ENCODE assay signal across 8 cellular contexts in genomic region chr6:118708736-118709135, GRCh38. TPM values are rescaled to one million over a fixed set of nuclear protein-coding genes. Genes with fewer than 3 reads are reported as not detected.
DNase-seq lines count a peak whose midpoint lies in the region; ATAC-seq, FAIRE-seq and TF ChIP-seq lines count a peak whose summit lies in the region.

No MANE protein-coding gene starts in this region.

- H3K27me3 Mint-ChIP-seq in MCF 10A (ENCODE audit: insufficient read depth, unreplicated experiment), result no peaks in the 10 kb centered on the region
- H3K27me3 Mint-ChIP-seq in naive thymus-derived CD4-positive, alpha-beta T cell, result no peaks in the 10 kb centered on the region

- peak overlapping the region; percentile 93 for H3K27ac Mint-ChIP-seq in MCF 10A (ENCODE audit: low read depth, unreplicated experiment)
- H3K27ac Mint-ChIP-seq in naive thymus-derived CD4-positive, alpha-beta T cell, result peak overlapping the region; percentile 94 to 99 (median 97)

- no peaks in the 10 kb centered on the region for H3K27me3 ChIP-seq in naive thymus-derived CD4-positive, alpha-beta T cell (ENCODE audit: control insufficient read depth in 2 of 2, insufficient read depth in 2 of 2, low read length in 2 of 2)

- peaks cover 0 to 3% (median 0%) of the 10 kb centered on the region in 3 experiments for H3K36me3 ChIP-seq in naive thymus-derived CD4-positive, alpha-beta T cell (ENCODE audit: control insufficient read depth in 2 of 3, insufficient read depth in 3 of 3, low read length in 3 of 3)

- TF ChIP-seq POLR2A in H54 (IDR thresholded peaks at IDR 0.05; ENCODE audit: low read depth, low read length), result no peak

- CTCF ChIA-PET in MCF 10A (lab: Yijun Ruan, JAX), result interaction anchor here (0.6 to 0.9 kb wide), 4 partner anchors 12 to 119 kb away, joined by 3 to 4 read pairs (median 4); no protein-coding TSS in a partner anchor
- CTCF ChIA-PET in naive thymus-derived CD4-positive, alpha-beta T cell (lab: Charles Lee), result interaction anchor here (0.6 to 3.3 kb wide), 19 partner anchors 10 to 402 kb away, joined by 3 to 20 read pairs (median 5); no protein-coding TSS in a partner anchor

- peaks cover 54 to 59% of the 10 kb centered on the region in 2 donors for H3K4me1 ChIP-seq in naive thymus-derived CD4-positive, alpha-beta T cell (ENCODE audit: control insufficient read depth in 2 of 2, insufficient read depth in 2 of 2, low read length in 2 of 2)

- peak; percentile 1 for ATAC-seq in HG03064 (IDR thresholded peaks at IDR 0.05; ENCODE audit: low read depth, unreplicated experiment)
- ATAC-seq in naive thymus-derived CD4-positive, alpha-beta T cell, result no peak

- POLR2A ChIA-PET in MCF 10A (lab: Yijun Ruan, JAX), result interaction anchor here (0.6 to 2.3 kb wide), 9 partner anchors 20 to 128 kb away, joined by 3 to 13 read pairs (median 4); partner anchors contain the start of gene CEP85L
- POLR2A ChIA-PET in naive thymus-derived CD4-positive, alpha-beta T cell (lab: Charles Lee), result interaction anchor here (0.6 to 6.0 kb wide), 38 partner anchors 8 to 398 kb away, joined by 3 to 90 read pairs (median 6); partner anchors contain the start of genes ASF1A and CEP85L

- no peaks in the 10 kb centered on the region for H3K36me3 Mint-ChIP-seq in MCF 10A (ENCODE audit: insufficient read depth, unreplicated experiment)
- peaks cover 3 to 35% (median 19%) of the 10 kb centered on the region in 5 donors for H3K36me3 Mint-ChIP-seq in naive thymus-derived CD4-positive, alpha-beta T cell

- no peaks in the 10 kb centered on the region for H3K9me3 Mint-ChIP-seq in MCF 10A (ENCODE audit: unreplicated experiment)
- H3K9me3 Mint-ChIP-seq in naive thymus-derived CD4-positive, alpha-beta T cell, result peaks cover 0 to 4% (median 0%) of the 10 kb centered on the region in 11 donors

- H3K4me3 ChIP-seq in naive thymus-derived CD4-positive, alpha-beta T cell (ENCODE audit: low read length), result peak overlapping the region; percentile 91

- TF ChIP-seq CTCF in MCF 10A (IDR thresholded peaks at IDR 0.05; ENCODE audit: unreplicated experiment), result no peak

- DNase-seq in GM04504 (ENCODE audit: low read depth) (peak; percentile 57), MCF 10A (ENCODE audit: unreplicated experiment) (peak; percentile 64), glomerular visceral epithelial cell (ENCODE audit: extremely low spot score) (no peak), H54 (ENCODE audit: insufficient read length, low spot score) (no peak), NCI-H526 (lab: John Stamatoyannopoulos, UW) (no peak)
- no peak for DNase-seq in naive thymus-derived CD4-positive, alpha-beta T cell
- DNase-seq in stimulated activated naive CD4-positive, alpha-beta T cell treated with Interleukin-2 at 50 U/mL for 16 hours (lab: John Stamatoyannopoulos, UW), result no peak

- no peaks in the 10 kb centered on the region for H3K9me3 ChIP-seq in naive thymus-derived CD4-positive, alpha-beta T cell (ENCODE audit: control insufficient read depth in 2 of 3, low read length in 3 of 3)

- H3K4me3 Mint-ChIP-seq in MCF 10A (ENCODE audit: unreplicated experiment), result peak overlapping the region; percentile 73
- H3K4me3 Mint-ChIP-seq in naive thymus-derived CD4-positive, alpha-beta T cell, result peak overlapping the region; percentile 95 to 100 (median 97)

- no peak for FAIRE-seq in H54 (lab: Jason Lieb, UNC)

- H3K4me1 Mint-ChIP-seq in MCF 10A (ENCODE audit: insufficient read depth, unreplicated experiment), result peaks cover 41% of the 10 kb centered on the region
- H3K4me1 Mint-ChIP-seq in naive thymus-derived CD4-positive, alpha-beta T cell, result peaks cover 55 to 90% (median 84%) of the 10 kb centered on the region in 7 donors

- BruUV-seq in MCF 10A (replicated peaks; lab: Mats Ljungman, UMichigan), result TSS peak; percentile 67

- H3K27ac ChIP-seq in naive thymus-derived CD4-positive, alpha-beta T cell (ENCODE audit: low read depth, low read length), result peak overlapping the region; percentile 76

- intact Hi-C loops in MCF 10A (cut with micrococcal nuclease), result loop anchor here (1.0 to 2.0 kb wide), 2 partner anchors 57 to 68 kb away; partner anchors contain the start of gene CEP85L
- intact Hi-C loops in naive thymus-derived CD4-positive, alpha-beta T cell (cut with micrococcal nuclease), result loop anchor here (1.0 to 5.0 kb wide), 10 partner anchors 11 to 1106 kb away; partner anchors contain the start of genes MAN1A1 (in 2 of the 2), CEP85L (in 1 of the 2) and GOPC (in 1 of the 2)

RNA-seq across cellular contexts. Expression of gene CEP85L, which starts 57.3 kb away (rescaled TPM):
- 8.4 and 10.0 TPM in 2 replicates for total RNA-seq in MCF 10A (2022)
- total RNA-seq in naive thymus-derived CD4-positive, alpha-beta T cell, result 10 to 100 TPM; 51.1 to 89.1 (median 78.6) TPM
- polyA plus RNA-seq in naive thymus-derived CD4-positive, alpha-beta T cell, result 10 to 100 TPM; 47.3 to 47.8 TPM

Comparison
In these comparisons a context has a peak if more than half of its experiments do, and no peak if none do; other contexts are left out.
1. DNase-seq: peak in GM04504 (single experiment) and MCF 10A (single experiment); none in naive thymus-derived CD4-positive, alpha-beta T cell (0 of 9), glomerular visceral epithelial cell (single experiment), stimulated activated naive CD4-positive, alpha-beta T cell treated with Interleukin-2 at 50 U/mL for 16 hours (single experiment), H54 (single experiment) and NCI-H526 (0 of 2).